Comparison of ENCODE assay signal across 8 cellular contexts in the genomic region with DNA sequence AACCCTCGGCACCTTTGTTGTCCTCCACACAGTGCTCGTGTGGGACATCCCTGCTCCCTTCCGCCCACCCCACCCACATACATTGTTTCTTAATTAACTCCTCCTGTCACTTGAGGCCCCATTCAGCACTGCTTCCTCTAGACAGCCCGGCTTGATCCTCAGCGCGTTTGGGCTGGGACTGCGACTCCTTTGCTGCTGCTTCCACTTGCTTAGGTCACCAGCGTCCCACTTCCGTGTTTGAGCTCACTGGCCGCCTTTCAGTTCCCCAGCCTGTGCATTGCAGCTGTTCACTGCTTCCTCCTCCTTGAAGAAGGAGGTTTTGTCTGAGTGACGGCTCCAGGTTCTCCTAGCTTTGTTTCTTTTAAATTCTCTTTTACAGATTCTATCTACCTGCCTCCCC. TPM values are rescaled to one million over a fixed set of nuclear protein-coding genes. Genes with fewer than 3 reads are reported as not detected.
DNase-seq lines count a peak whose midpoint lies in the region; ATAC-seq and FAIRE-seq lines count a peak whose summit lies in the region.

No MANE protein-coding gene starts in this region.

- DNase-seq in GM18507 (ENCODE audit: extremely low spot score, insufficient read length, low read depth) = no peak
- DNase-seq in T-helper 17 cell = peak; percentile 32 to 51 (median 38)
- DNase-seq in astrocyte of the hippocampus (ENCODE audit: low read depth, low spot score) = peak; percentile 8
- peak; percentile 84 for DNase-seq in medulla oblongata (ENCODE audit: extremely low spot score)
- DNase-seq in stimulated activated CD8-positive, alpha-beta memory T cell treated with anti-CD3 and anti-CD28 coated beads, Interleukin-2, amount 100 ng/mL, for 48 hours (ENCODE audit: low read depth in 2 of 2) = peak; percentile 29 to 33
- no peak for DNase-seq in glomerular visceral epithelial cell (ENCODE audit: extremely low spot score)
- DNase-seq in GOT3 (lab: John Stamatoyannopoulos, UW) = no peak

- H3K4me3 Mint-ChIP-seq in T-helper 17 cell = peak overlapping the region; percentile 90

- H3K4me1 Mint-ChIP-seq in T-helper 17 cell = peaks cover 65% of the 10 kb centered on the region

- peaks cover 2% of the 10 kb centered on the region for H3K36me3 Mint-ChIP-seq in T-helper 17 cell (ENCODE audit: low read depth)

- no peaks in the 10 kb centered on the region for H3K27me3 Mint-ChIP-seq in T-helper 17 cell

- peak overlapping the region; percentile 88 for H3K27ac Mint-ChIP-seq in T-helper 17 cell

- FAIRE-seq in GM18507 (lab: Jason Lieb, UNC) = peak; percentile 97

- no peaks in the 10 kb centered on the region for H3K9me3 ChIP-seq in T-helper 17 cell (ENCODE audit: control insufficient read depth, low read length, poor library complexity, severe bottlenecking)

- ATAC-seq in HG02970 (IDR thresholded peaks at IDR 0.05; ENCODE audit: low FRiP score, unreplicated experiment) (peak; percentile 50), T-helper 17 cell (peak; percentile 86)

RNA-seq across cellular contexts. Expression of a gene that starts 16.1 kb away (rescaled TPM):
- total RNA-seq in T-helper 17 cell = 100 to 1,000 TPM; 102 to 117 TPM

RNA-seq across cellular contexts. Expression of a gene that starts 51.5 kb away (rescaled TPM):
- 10 to 100 TPM; 34.8 to 39.8 TPM for total RNA-seq in T-helper 17 cell

Comparison
In these comparisons a context has a peak if more than half of its experiments do, and no peak if none do; other contexts are left out.
1. DNase-seq: peak in T-helper 17 cell (3 of 3), astrocyte of the hippocampus (single experiment), medulla oblongata (single experiment) and stimulated activated CD8-positive, alpha-beta memory T cell treated with anti-CD3 and anti-CD28 coated beads, Interleukin-2, amount 100 ng/mL, for 48 hours (2 of 2); none in GM18507 (single experiment), glomerular visceral epithelial cell (single experiment) and GOT3 (single experiment).